Comparison of ENCODE assay signal across 1 cellular context in genomic region chr19:5817218-5817617, GRCh38.
TF ChIP-seq lines count a peak whose summit lies in the region.

No MANE protein-coding gene starts in this region.

TF ChIP-seq in H1, 55 proteins besides CTCF, POLR2A, EP300 and RAD21:
- TF ChIP-seq CTBP2 (IDR thresholded peaks at IDR 0.05; ENCODE audit: borderline replicate concordance, insufficient read depth, insufficient read length, low read length) (no peak), SP2 (IDR thresholded peaks at IDR 0.05; ENCODE audit: low read length) (no peak), BCL11A (IDR thresholded peaks at IDR 0.05; ENCODE audit: low read depth in 2 of 2, low read length in 2 of 2) (no peak), HDAC6 (IDR thresholded peaks at IDR 0.05; ENCODE audit: low read depth, low read length) (no peak), ZNF274 (IDR thresholded peaks at IDR 0.05; ENCODE audit: borderline replicate concordance, extremely low read depth, low read length) (no peak)
